In genomic region chrX:30364229-30364628, GRCh38 we compare ENCODE assay signal across 20 cellular contexts. TPM values are rescaled to one million over a fixed set of nuclear protein-coding genes. Genes with fewer than 3 reads are reported as not detected.
DNase-seq lines count a peak whose midpoint lies in the region; ATAC-seq and TF ChIP-seq lines count a peak whose summit lies in the region.
"Had no signal": no experiment of that assay in that cellular context is flagged by ENCODE, and none has a peak within 500 bp of the region (broad histone marks: within the 10 kb centered on the region; RNA-seq: fewer than 3 reads in every experiment).

No MANE protein-coding gene starts in this region.

- 52 to 59% methylated on average over 3 of the region's 3 CpGs for WGBS in lower leg skin, 2 donors

- H3K4me3 ChIP-seq in lower leg skin (ENCODE audit: low read depth, poor library complexity, severe bottlenecking): no peak overlapping the region
- H3K4me3 ChIP-seq: dorsolateral prefrontal cortex, sigmoid colon, stomach, transverse colon had no signal

- intact Hi-C loops in lower leg skin (cut with DNase I; ENCODE audit: low total_unique reads): no loop called here

- no peak for TF ChIP-seq POLR2A in lower leg skin (IDR thresholded peaks at IDR 0.05)

- TF ChIP-seq CTCF in lower leg skin (IDR thresholded peaks at IDR 0.05): no peak

- no peak for ATAC-seq in GM21515 (IDR thresholded peaks at IDR 0.05; ENCODE audit: unreplicated experiment)

- DNase-seq in NCI-H128 (lab: John Stamatoyannopoulos, UW; ENCODE audit: unreplicated experiment) (peak; percentile 32), NCI-H2081 (lab: John Stamatoyannopoulos, UW) (peak; percentile 67 to 88), NCI-H748 treated with DMSO at 0.1 percent for 48 hours (lab: John Stamatoyannopoulos, UW) (peak; percentile 86), mucosa of gallbladder (ENCODE audit: low spot score) (peak; percentile 14), lower leg skin (ENCODE audit: low spot score in 2 of 2) (no peak)
- no peak for DNase-seq in stimulated activated CD4-positive, alpha-beta T cell treated with anti-CD3 and anti-CD28 coated beads, Interleukin-4, amount 100 ng/mL, for 24 hours
- DNase-seq: activated CD4-positive, alpha-beta T cell treated with anti-CD3 and anti-CD28 coated beads, Interleukin-2, amount 50 U/mL, for 48 hours; activated effector memory CD4-positive, alpha-beta T cell treated with Interleukin-2 at 50 U/mL for 16 hours; cerebellar nuclear complex; DMS 273 treated with DMSO at 0.1 percent for 48 hours; dorsolateral prefrontal cortex; kidney; NCI-H2171; sigmoid colon; stomach; transverse colon had no signal

RNA-seq across cellular contexts. Expression of gene NR0B1, which starts 55.0 kb away (rescaled TPM):
- total RNA-seq in mucosa of gallbladder: not detected
- not detected for total RNA-seq in lower leg skin
- total RNA-seq: endothelial cell of umbilical vein, M059J, posterior vena cava, sigmoid colon, transverse colon had no signal

Comparison
In these comparisons a context has a peak if more than half of its experiments do, and no peak if none do; other contexts are left out.
1. DNase-seq: peak in NCI-H128 (single experiment), NCI-H2081 (2 of 2), NCI-H748 treated with DMSO at 0.1 percent for 48 hours (single experiment) and mucosa of gallbladder (single experiment); none in stimulated activated CD4-positive, alpha-beta T cell treated with anti-CD3 and anti-CD28 coated beads, Interleukin-4, amount 100 ng/mL, for 24 hours (single experiment) and lower leg skin (0 of 2).